8 cellular contexts compared by ENCODE assay signal in the genomic region with DNA sequence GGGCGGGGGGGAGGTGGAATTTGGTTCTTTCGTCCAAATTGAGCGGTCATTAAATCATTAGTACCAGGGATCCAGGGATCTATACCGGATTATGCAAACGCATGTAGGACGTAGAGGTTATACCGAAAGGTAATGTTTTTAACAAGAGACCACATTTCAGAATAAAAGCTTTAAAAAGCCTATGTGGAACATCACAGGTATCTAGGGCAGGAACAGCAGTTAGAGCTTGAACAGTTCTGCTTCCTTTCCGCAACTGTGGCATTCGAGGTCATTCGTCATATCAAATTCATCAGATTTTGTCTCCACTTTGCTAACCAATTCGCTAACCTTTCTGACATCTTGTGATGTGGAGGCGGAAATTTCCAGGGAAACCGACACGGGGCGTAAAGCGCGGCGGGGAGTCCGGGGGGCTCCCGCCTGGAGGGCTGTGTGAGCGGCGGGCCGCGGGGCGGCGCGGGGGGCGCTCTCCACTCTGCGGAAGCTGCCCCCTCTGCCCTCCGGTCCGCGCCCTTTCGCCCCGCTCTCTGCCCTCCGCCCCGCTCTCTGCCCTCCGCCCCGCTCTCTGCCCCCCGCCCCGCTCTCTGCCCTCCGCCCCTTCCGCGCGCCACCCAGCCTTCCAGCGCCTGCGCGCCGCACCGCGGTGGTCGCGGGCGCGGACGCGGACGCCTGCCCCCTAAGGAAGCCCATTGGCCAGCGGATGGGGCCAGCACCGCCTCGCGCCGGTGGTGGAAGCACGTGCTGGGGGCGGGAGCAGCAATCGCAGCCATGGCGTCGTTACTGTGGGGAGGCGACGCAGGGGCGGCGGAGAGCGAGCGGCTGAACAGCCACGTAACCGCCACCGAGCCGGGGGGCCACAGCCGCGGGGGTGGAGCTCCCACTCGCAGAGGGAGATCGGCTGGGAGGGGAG. TPM values are rescaled to one million over a fixed set of nuclear protein-coding genes. Genes with fewer than 3 reads are reported as not detected.
DNase-seq lines count a peak whose midpoint lies in the region; ATAC-seq, FAIRE-seq and TF ChIP-seq lines count a peak whose summit lies in the region.

A gene (plus strand): TSS at position 756 of the 907 bp plus-strand sequence. CDS start 10 bp downstream, at position 766.

- H3K4me3 Mint-ChIP-seq in MCF 10A (ENCODE audit: unreplicated experiment), result peak within 1 kb of the TSS; percentile 97
- H3K4me3 Mint-ChIP-seq in stimulated activated effector memory CD8-positive, alpha-beta T cell treated with anti-CD3 and anti-CD28 coated beads, Interleukin-12 subunit alpha, Interleukin-12 subunit beta, amount 100 ng/mL, for 72 hours, result peak within 1 kb of the TSS; percentile 93

- peaks cover 4 to 6% of the 10 kb centered on the region in 2 donors for H3K4me1 ChIP-seq in kidney (ENCODE audit: control insufficient read depth in 1 of 2, insufficient read depth in 1 of 2, low read depth in 1 of 2, low read length in 2 of 2)

- H3K9me3 Mint-ChIP-seq in MCF 10A (ENCODE audit: unreplicated experiment), result no peaks in the 10 kb centered on the region
- no peaks in the 10 kb centered on the region for H3K9me3 Mint-ChIP-seq in stimulated activated effector memory CD8-positive, alpha-beta T cell treated with anti-CD3 and anti-CD28 coated beads, Interleukin-12 subunit alpha, Interleukin-12 subunit beta, amount 100 ng/mL, for 72 hours

- CTCF ChIA-PET in MCF 10A (lab: Yijun Ruan, JAX), result interaction anchor here (0.8 to 1.9 kb wide), 6 partner anchors 12 to 211 kb away, joined by 3 to 7 read pairs (median 4); a partner anchor contains a TSS

- FAIRE-seq in GM12892 (lab: Jason Lieb, UNC) (peak; percentile 30), kidney (lab: Jason Lieb, UNC) (no peak)

- POLR2A ChIA-PET in MCF 10A (lab: Yijun Ruan, JAX), result interaction anchor here (0.8 to 2.3 kb wide), 7 partner anchors 14 to 365 kb away, joined by 4 to 25 read pairs (median 6); a partner anchor contains a TSS

- peaks cover 31% of the 10 kb centered on the region for H3K27me3 Mint-ChIP-seq in MCF 10A (ENCODE audit: insufficient read depth, unreplicated experiment)

- TF ChIP-seq POLR2A in GM12892 (IDR thresholded peaks at IDR 0.05; ENCODE audit: low read depth, low read length), result no peak

- TF ChIP-seq CTCF in MCF 10A (IDR thresholded peaks at IDR 0.05; ENCODE audit: unreplicated experiment) (no peak), kidney (IDR thresholded peaks at IDR 0.05; ENCODE audit: borderline replicate concordance, extremely low read depth, insufficient read depth) (no peak)

- BruUV-seq in MCF 10A (replicated peaks; lab: Mats Ljungman, UMichigan), result no TSS peak

- H3K36me3 ChIP-seq in kidney (ENCODE audit: control insufficient read depth in 1 of 2, insufficient read depth in 2 of 2, low read length in 2 of 2), result no peaks in the 10 kb centered on the region

- DNase-seq in GM12892 (ENCODE audit: insufficient read length) (no peak), NCI-H510A treated with DMSO at 0.1 percent for 48 hours (lab: John Stamatoyannopoulos, UW) (peak; percentile 32), MCF 10A (ENCODE audit: unreplicated experiment) (no peak), kidney (no peak), NCI-H446 treated with DMSO at 0.1 percent for 48 hours (lab: John Stamatoyannopoulos, UW) (no peak)
- no peak for DNase-seq in stimulated activated effector memory CD8-positive, alpha-beta T cell treated with anti-CD3 and anti-CD28 coated beads, Interleukin-12 subunit alpha, Interleukin-12 subunit beta, amount 100 ng/mL, for 72 hours (ENCODE audit: low spot score in 2 of 2)

- ATAC-seq in stimulated activated effector memory CD8-positive, alpha-beta T cell treated with anti-CD3 and anti-CD28 coated beads, Interleukin-12 subunit alpha, Interleukin-12 subunit beta, amount 100 ng/mL, for 72 hours, result peak; percentile 65
- ATAC-seq in HG02870 (IDR thresholded peaks at IDR 0.05; ENCODE audit: unreplicated experiment) (no peak), HG03045 (IDR thresholded peaks at IDR 0.05; ENCODE audit: unreplicated experiment) (no peak)

- no peak within 1 kb of the TSS for H3K27ac ChIP-seq in kidney (ENCODE audit: low read depth in 2 of 2, low read length in 2 of 2)

- peaks cover 18% of the 10 kb centered on the region for H3K36me3 Mint-ChIP-seq in MCF 10A (ENCODE audit: insufficient read depth, unreplicated experiment)
- peaks cover 36% of the 10 kb centered on the region for H3K36me3 Mint-ChIP-seq in stimulated activated effector memory CD8-positive, alpha-beta T cell treated with anti-CD3 and anti-CD28 coated beads, Interleukin-12 subunit alpha, Interleukin-12 subunit beta, amount 100 ng/mL, for 72 hours

- intact Hi-C loops in MCF 10A (cut with micrococcal nuclease) (no loop called here), kidney (cut with DNase I) (no loop called here)

- H3K4me3 ChIP-seq in kidney (ENCODE audit: low read length in 2 of 2), result peak within 1 kb of the TSS; percentile 94 to 98

- H3K4me1 Mint-ChIP-seq in MCF 10A (ENCODE audit: insufficient read depth, unreplicated experiment), result peaks cover 10% of the 10 kb centered on the region
- peaks cover 28% of the 10 kb centered on the region for H3K4me1 Mint-ChIP-seq in stimulated activated effector memory CD8-positive, alpha-beta T cell treated with anti-CD3 and anti-CD28 coated beads, Interleukin-12 subunit alpha, Interleukin-12 subunit beta, amount 100 ng/mL, for 72 hours

- H3K27ac Mint-ChIP-seq in MCF 10A (ENCODE audit: low read depth, unreplicated experiment), result no peak within 1 kb of the TSS
- peak within 1 kb of the TSS; percentile 94 for H3K27ac Mint-ChIP-seq in stimulated activated effector memory CD8-positive, alpha-beta T cell treated with anti-CD3 and anti-CD28 coated beads, Interleukin-12 subunit alpha, Interleukin-12 subunit beta, amount 100 ng/mL, for 72 hours

- no peaks in the 10 kb centered on the region for H3K9me3 ChIP-seq in kidney (ENCODE audit: control insufficient read depth in 1 of 2, low read length in 2 of 2)

- H3K9ac ChIP-seq in kidney (ENCODE audit: low read length in 2 of 2), result peak within 1 kb of the TSS in 1 of 2 donors; percentile 53

RNA-seq across cellular contexts. Expression of the gene that starts here (rescaled TPM):
- not detected for polyA plus RNA-seq in GM12892 (2012; ENCODE audit: missing spikeins)
- total RNA-seq in MCF 10A (2022), result not detected in 2 replicates
- 1.1 TPM for total RNA-seq in kidney
- 3.8 TPM for polyA plus RNA-seq in kidney (ENCODE audit: insufficient read depth, low read depth, low replicate concordance)
